In genomic region chr14:102778616-102779351, GRCh38 we compare ENCODE assay signal across 8 cellular contexts. TPM values are rescaled to one million over a fixed set of nuclear protein-coding genes. Genes with fewer than 3 reads are reported as not detected.
DNase-seq lines count a peak whose midpoint lies in the region; ATAC-seq lines count a peak whose summit lies in the region.

No MANE protein-coding gene starts in this region.

- H3K4me1 Mint-ChIP-seq in activated CD8-positive, alpha-beta memory T cell treated with anti-CD3 and anti-CD28 coated beads, Interleukin-2, amount 10 ng/mL, durations not matched to agents 7 days and 5 days, result peaks cover 65% of the 10 kb centered on the region
- peaks cover 62% of the 10 kb centered on the region for H3K4me1 Mint-ChIP-seq in activated CD4-positive, alpha-beta memory T cell treated with anti-CD3 and anti-CD28 coated beads for 36 hours (ENCODE audit: low read depth)

- H3K27me3 Mint-ChIP-seq in activated CD8-positive, alpha-beta memory T cell treated with anti-CD3 and anti-CD28 coated beads, Interleukin-2, amount 10 ng/mL, durations not matched to agents 7 days and 5 days, result no peaks in the 10 kb centered on the region
- no peaks in the 10 kb centered on the region for H3K27me3 Mint-ChIP-seq in activated CD4-positive, alpha-beta memory T cell treated with anti-CD3 and anti-CD28 coated beads for 36 hours

- no peaks in the 10 kb centered on the region for H3K9me3 Mint-ChIP-seq in activated CD8-positive, alpha-beta memory T cell treated with anti-CD3 and anti-CD28 coated beads, Interleukin-2, amount 10 ng/mL, durations not matched to agents 7 days and 5 days (ENCODE audit: low read depth)
- no peaks in the 10 kb centered on the region for H3K9me3 Mint-ChIP-seq in activated CD4-positive, alpha-beta memory T cell treated with anti-CD3 and anti-CD28 coated beads for 36 hours

- H3K4me1 ChIP-seq in iPS-18a (ENCODE audit: control insufficient read depth, low read depth, low read length) (peaks cover 16% of the 10 kb centered on the region), stomach smooth muscle (ENCODE audit: control insufficient read depth, insufficient read depth, low read length) (peaks cover 16% of the 10 kb centered on the region)

- POLR2A ChIA-PET in activated CD4-positive, alpha-beta memory T cell treated with anti-CD3 and anti-CD28 coated beads for 36 hours (lab: Charles Lee), result interaction anchor here (1.0 to 1.4 kb wide), 5 partner anchors 12 to 44 kb away, joined by 3 to 9 read pairs (median 5); no protein-coding TSS in a partner anchor

- CTCF ChIA-PET in activated CD8-positive, alpha-beta memory T cell treated with anti-CD3 and anti-CD28 coated beads, Interleukin-2, amount 10 ng/mL, durations not matched to agents 7 days and 5 days (lab: Charles Lee), result interaction anchor here (1.5 kb wide), 1 partner anchor 254 kb away, joined by 3 read pairs; no protein-coding TSS in a partner anchor
- CTCF ChIA-PET in activated CD4-positive, alpha-beta memory T cell treated with anti-CD3 and anti-CD28 coated beads for 36 hours (lab: Charles Lee), result interaction anchor here (1.9 kb wide), 1 partner anchor 40 kb away, joined by 7 read pairs; no protein-coding TSS in a partner anchor

- intact Hi-C loops in activated CD4-positive, alpha-beta memory T cell treated with anti-CD3 and anti-CD28 coated beads for 36 hours (cut with micrococcal nuclease), result loop anchor here (5.0 to 10.0 kb wide), 3 partner anchors 81 to 256 kb away; partner anchors contain the start of gene RCOR1

- peaks cover 26% of the 10 kb centered on the region for H3K36me3 Mint-ChIP-seq in activated CD8-positive, alpha-beta memory T cell treated with anti-CD3 and anti-CD28 coated beads, Interleukin-2, amount 10 ng/mL, durations not matched to agents 7 days and 5 days
- H3K36me3 Mint-ChIP-seq in activated CD4-positive, alpha-beta memory T cell treated with anti-CD3 and anti-CD28 coated beads for 36 hours, result peaks cover 32% of the 10 kb centered on the region

- no peaks in the 10 kb centered on the region for H3K36me3 ChIP-seq in iPS-18a (ENCODE audit: control insufficient read depth, low read depth, low read length)
- no peaks in the 10 kb centered on the region for H3K36me3 ChIP-seq in stomach smooth muscle (ENCODE audit: control insufficient read depth in 2 of 2, insufficient read depth in 2 of 2, low read length in 2 of 2)

- peak overlapping the region; percentile 93 for H3K4me3 Mint-ChIP-seq in activated CD8-positive, alpha-beta memory T cell treated with anti-CD3 and anti-CD28 coated beads, Interleukin-2, amount 10 ng/mL, durations not matched to agents 7 days and 5 days
- peak overlapping the region; percentile 90 for H3K4me3 Mint-ChIP-seq in activated CD4-positive, alpha-beta memory T cell treated with anti-CD3 and anti-CD28 coated beads for 36 hours

- no peak for DNase-seq in activated CD8-positive, alpha-beta memory T cell treated with anti-CD3 and anti-CD28 coated beads, Interleukin-2, amount 10 ng/mL, durations not matched to agents 7 days and 5 days
- DNase-seq in activated CD8-positive, alpha-beta memory T cell treated with anti-CD3 and anti-CD28 coated beads, Interleukin-2, amount 50 U/mL, for 4 hours, result no peak
- no peak for DNase-seq in activated CD4-positive, alpha-beta memory T cell treated with anti-CD3 and anti-CD28 coated beads for 36 hours
- no peak for DNase-seq in NCI-H510A (lab: John Stamatoyannopoulos, UW)
- no peak for DNase-seq in NCI-H2029 treated with DMSO at 0.1 percent for 48 hours (lab: John Stamatoyannopoulos, UW)

- H3K27me3 ChIP-seq in iPS-18a (ENCODE audit: control insufficient read depth, insufficient read depth, low read length) (peaks cover 20% of the 10 kb centered on the region), stomach smooth muscle (ENCODE audit: control insufficient read depth in 1 of 2, insufficient read depth in 2 of 2, low read length in 2 of 2) (no peaks in the 10 kb centered on the region)

- no peaks in the 10 kb centered on the region for H3K9me3 ChIP-seq in iPS-18a (ENCODE audit: control insufficient read depth, low read depth, low read length)
- no peaks in the 10 kb centered on the region for H3K9me3 ChIP-seq in stomach smooth muscle (ENCODE audit: control insufficient read depth in 2 of 2, low read length in 2 of 2)

- peak overlapping the region; percentile 88 for H3K27ac Mint-ChIP-seq in activated CD8-positive, alpha-beta memory T cell treated with anti-CD3 and anti-CD28 coated beads, Interleukin-2, amount 10 ng/mL, durations not matched to agents 7 days and 5 days
- H3K27ac Mint-ChIP-seq in activated CD4-positive, alpha-beta memory T cell treated with anti-CD3 and anti-CD28 coated beads for 36 hours, result peak overlapping the region; percentile 95

- ATAC-seq in activated CD8-positive, alpha-beta memory T cell treated with anti-CD3 and anti-CD28 coated beads, Interleukin-2, amount 10 ng/mL, durations not matched to agents 7 days and 5 days, result no peak
- no peak for ATAC-seq in GM18907 (IDR thresholded peaks at IDR 0.05; ENCODE audit: unreplicated experiment)

- H3K9ac ChIP-seq in iPS-18a (ENCODE audit: low read length), result peak overlapping the region; percentile 56
- H3K9ac ChIP-seq in stomach smooth muscle (ENCODE audit: low read length in 2 of 2), result peak overlapping the region; percentile 68 to 82

- H3K27ac ChIP-seq in iPS-18a (ENCODE audit: low read length) (no peak overlapping the region), stomach smooth muscle (ENCODE audit: low read length) (peak overlapping the region; percentile 37)

- H3K4me3 ChIP-seq in iPS-18a (ENCODE audit: low read length) (peak overlapping the region; percentile 85), stomach smooth muscle (ENCODE audit: low read length in 2 of 2) (peak overlapping the region; percentile 78 to 93)

RNA-seq across cellular contexts. Expression of gene TRAF3, which starts 1.5 kb away (rescaled TPM):
- total RNA-seq in activated CD8-positive, alpha-beta memory T cell treated with anti-CD3 and anti-CD28 coated beads, Interleukin-2, amount 10 ng/mL, durations not matched to agents 7 days and 5 days, result 10 to 100 TPM; 49.5 to 78.1 TPM
- 10 to 100 TPM; 68.8 to 73.6 TPM for total RNA-seq in activated CD4-positive, alpha-beta memory T cell treated with anti-CD3 and anti-CD28 coated beads for 36 hours
